8 cellular contexts compared by ENCODE assay signal in genomic region chr14:55731881-55732498, GRCh38.
DNase-seq lines count a peak whose midpoint lies in the region; ATAC-seq, FAIRE-seq and TF ChIP-seq lines count a peak whose summit lies in the region.

No MANE protein-coding gene starts in this region.

- CTCF ChIA-PET in Panc1 (lab: Charles Lee) = interaction anchor here (0.6 to 0.7 kb wide), 2 partner anchors 150 to 1183 kb away, joined by 3 to 4 read pairs; no protein-coding TSS in a partner anchor

- H3K9me3 ChIP-seq in cardiac muscle cell (ENCODE audit: low read depth) (no peaks in the 10 kb centered on the region), Panc1 (ENCODE audit: control insufficient read depth, insufficient read depth, low read depth, low read length) (no peaks in the 10 kb centered on the region)

- ATAC-seq in Right ventricle myocardium superior (ENCODE audit: poor library complexity) (no peak), Panc1 (no peak)

- TF ChIP-seq POLR2A in H54 (IDR thresholded peaks at IDR 0.05; ENCODE audit: low read depth, low read length) = no peak

- peak; percentile 70 for TF ChIP-seq CTCF in cardiac muscle cell (IDR thresholded peaks at IDR 0.05; ENCODE audit: low read depth, low read length)
- TF ChIP-seq CTCF in Panc1 (IDR thresholded peaks at IDR 0.05) = peak; percentile 58

- intact Hi-C loops in Right ventricle myocardium superior (cut with DNase I) (no loop called here), Panc1 (cut with micrococcal nuclease; ENCODE audit: unreplicated experiment) (no loop called here)

- POLR2A ChIA-PET in Panc1 (lab: Charles Lee) = no interaction called here

- no peak overlapping the region for H3K4me3 ChIP-seq in cardiac muscle cell
- no peak overlapping the region for H3K4me3 ChIP-seq in Panc1 (ENCODE audit: low read depth in 2 of 2, low read length in 2 of 2)

- H3K27me3 ChIP-seq in cardiac muscle cell (peaks cover 4% of the 10 kb centered on the region), Panc1 (ENCODE audit: control insufficient read depth, insufficient read depth, low read length) (no peaks in the 10 kb centered on the region)

- no TSS peak for BruUV-seq in Panc1 (replicated peaks; lab: Mats Ljungman, UMichigan)

- no peak for FAIRE-seq in H54 (lab: Jason Lieb, UNC)

- DNase-seq in cardiac muscle cell (ENCODE audit: low read depth in 1 of 2, low spot score in 1 of 2) (peak; percentile 47 to 64), Right ventricle myocardium superior (no peak), Panc1 (ENCODE audit: low read depth, low spot score) (no peak), iPS-NIHi7 (ENCODE audit: extremely low spot score) (peak; percentile 38), H54 (ENCODE audit: insufficient read length, low spot score) (no peak), AG08395 (ENCODE audit: low spot score) (no peak)
- DNase-seq in activated naive CD4-positive, alpha-beta T cell (lab: John Stamatoyannopoulos, UW) = peak in 3 of 4 experiments; percentile 10 to 18 (median 18)
- peak in 2 of 3 experiments; percentile 8 to 29 for DNase-seq in stimulated activated CD4-positive, alpha-beta T cell treated with anti-CD3 and anti-CD28 coated beads, TNF-alpha, amount 100 ng/mL, for 4 hours (ENCODE audit: low read depth in 3 of 3)

- no peaks in the 10 kb centered on the region for H3K36me3 ChIP-seq in cardiac muscle cell
- H3K36me3 ChIP-seq in Panc1 (ENCODE audit: control insufficient read depth, insufficient read depth, low read length) = no peaks in the 10 kb centered on the region

- in situ Hi-C loops in Panc1 (cut with HindIII; ENCODE audit: low pct_unique_long_range_greater_than_20kb, low sequenced_read_pairs) = no loop called here

- no peaks in the 10 kb centered on the region for H3K4me1 ChIP-seq in cardiac muscle cell (ENCODE audit: low read depth)
- no peaks in the 10 kb centered on the region for H3K4me1 ChIP-seq in Panc1 (ENCODE audit: control insufficient read depth, insufficient read depth, low read length)

- H3K27ac ChIP-seq in cardiac muscle cell (no peak overlapping the region), Panc1 (ENCODE audit: low read length) (no peak overlapping the region)

Comparison
In these comparisons a context has a peak if more than half of its experiments do, and no peak if none do; other contexts are left out.
1. DNase-seq: peak in cardiac muscle cell (2 of 2), activated naive CD4-positive, alpha-beta T cell (3 of 4), iPS-NIHi7 (single experiment) and stimulated activated CD4-positive, alpha-beta T cell treated with anti-CD3 and anti-CD28 coated beads, TNF-alpha, amount 100 ng/mL, for 4 hours (2 of 3); none in Right ventricle myocardium superior (single experiment), Panc1 (single experiment), H54 (single experiment) and AG08395 (single experiment).